Comparison of ENCODE assay signal across 8 cellular contexts in genomic region chr21:34614443-34614692, GRCh38. TPM values are rescaled to one million over a fixed set of nuclear protein-coding genes. Genes with fewer than 3 reads are reported as not detected.
A peak's percentile ranks its signal among the peaks of the same experiment; 100 is the strongest.
DNase-seq lines count a peak whose midpoint lies in the region; ATAC-seq and TF ChIP-seq lines count a peak whose summit lies in the region.

No MANE protein-coding gene starts in this region.

- ATAC-seq in T-helper 17 cell: no peak

- peak overlapping the region; percentile 93 for H3K4me2 ChIP-seq in GM23248 (ENCODE audit: unreplicated experiment)

- peak overlapping the region; percentile 98 for H2AFZ ChIP-seq in GM23248

- TF ChIP-seq CTCF in right atrium auricular region (IDR thresholded peaks at IDR 0.05) (no peak), spleen (IDR thresholded peaks at IDR 0.05 in 8 of 11, conservative IDR thresholded peaks at IDR 0.05 in 3 of 11) (no peak)

- H3K27ac ChIP-seq in GM23248 (no peak overlapping the region), right atrium auricular region (peak overlapping the region; percentile 64 to 95), spleen (peak overlapping the region in 6 of 8 donors; percentile 83 to 95 (median 88))

- H3K4me3 Mint-ChIP-seq in T-helper 17 cell: peak overlapping the region; percentile 90

- H3K4me1 ChIP-seq in GM23248 (ENCODE audit: insufficient read depth) (peaks cover 3% of the 10 kb centered on the region; the same call in 1 of the 2 replicates), right atrium auricular region (peaks cover 0 to 35% of the 10 kb centered on the region in 2 donors), spleen (peaks cover 0 to 38% (median 22%) of the 10 kb centered on the region in 6 donors)

- TF ChIP-seq POLR2A in spleen (IDR thresholded peaks at IDR 0.05): no peak

- H3K36me3 ChIP-seq in GM23248 (ENCODE audit: low read depth) (no peaks in the 10 kb centered on the region), right atrium auricular region (no peaks in the 10 kb centered on the region), spleen (no peaks in the 10 kb centered on the region)

- H3K79me2 ChIP-seq in GM23248 (ENCODE audit: insufficient read depth): peaks cover 8% of the 10 kb centered on the region; the same call in 1 of the 2 replicates

- no peaks in the 10 kb centered on the region for H4K20me1 ChIP-seq in GM23248 (ENCODE audit: insufficient read depth)

- H3K27ac Mint-ChIP-seq in T-helper 17 cell: no peak overlapping the region

- H3K4me3 ChIP-seq in GM23248: peak overlapping the region; percentile 90
- peak overlapping the region; percentile 74 to 79 for H3K4me3 ChIP-seq in right atrium auricular region
- peak overlapping the region; percentile 69 to 97 (median 78) for H3K4me3 ChIP-seq in spleen

- no peaks in the 10 kb centered on the region for H3K27me3 ChIP-seq in GM23248 (replicated peaks; ENCODE audit: insufficient read depth)
- no peaks in the 10 kb centered on the region for H3K27me3 ChIP-seq in right atrium auricular region
- no peaks in the 10 kb centered on the region for H3K27me3 ChIP-seq in spleen (replicated peaks in 1 of 7)

- H3F3A ChIP-seq in GM23248 (ENCODE audit: insufficient read depth): no peaks in the 10 kb centered on the region

- intact Hi-C loops in spleen (cut with DNase I; ENCODE audit: low total_unique reads): no loop called here

- no peaks in the 10 kb centered on the region for H3K36me3 Mint-ChIP-seq in T-helper 17 cell (ENCODE audit: low read depth)

- H3K9me2 ChIP-seq in GM23248 (ENCODE audit: insufficient read depth): no peaks in the 10 kb centered on the region

- in situ Hi-C loops in GM23248 (cut with MboI): no loop called here

- H3K27me3 Mint-ChIP-seq in T-helper 17 cell: peaks cover 14% of the 10 kb centered on the region

- 0 to 7% methylated on average over 6 of the region's 33 CpGs for WGBS in GM23248 (ENCODE audit: low coverage in 1 of 2, low lambda C conversion rate in 2 of 2, missing lambda C conversion rate in 2 of 2), 2 experiments
- 0 to 3% (median 1%) methylated on average over 11 to 33 of the region's 33 CpGs; no CpG with 5 or more reads in 1 of the 5 donors for WGBS in spleen, 5 donors

- no peaks in the 10 kb centered on the region for H3K9me3 ChIP-seq in GM23248 (ENCODE audit: low read depth)
- H3K9me3 ChIP-seq in T-helper 17 cell (ENCODE audit: control insufficient read depth, low read length, poor library complexity, severe bottlenecking): no peaks in the 10 kb centered on the region
- H3K9me3 ChIP-seq in right atrium auricular region: no peaks in the 10 kb centered on the region
- H3K9me3 ChIP-seq in spleen: no peaks in the 10 kb centered on the region

- no peak for DNase-seq in GM23248
- no peak for DNase-seq in T-helper 17 cell
- no peak for DNase-seq in right atrium auricular region (ENCODE audit: low spot score)
- no peak for DNase-seq in spleen
- DNase-seq in AG08396 (ENCODE audit: low spot score): no peak
- no peak for DNase-seq in DMS79 treated with DMSO at 0.1 percent for 48 hours (lab: John Stamatoyannopoulos, UW)
- no peak for DNase-seq in NCI-H82 (lab: John Stamatoyannopoulos, UW)
- no peak for DNase-seq in kidney glomerular epithelial cell (lab: John Stamatoyannopoulos, UW)

- H3K4me1 Mint-ChIP-seq in T-helper 17 cell: peaks cover 22% of the 10 kb centered on the region

- H3K9ac ChIP-seq in GM23248: peak overlapping the region; percentile 61

RNA-seq across cellular contexts. Expression of gene RCAN1, which starts 0.5 kb away (rescaled TPM):
- total RNA-seq in GM23248 (2014; rRNA removed; shearing (Covaris generic)): 65.9 and 74.1 TPM in 2 replicates
- polyA plus RNA-seq in GM23248 (2016; fragmentation: Nextera tagmentation; extraction: Ambion mirVana): 76.3 and 77.3 TPM in 2 replicates
- total RNA-seq in T-helper 17 cell: 1 to 10 TPM; 3.0 to 3.2 TPM
- total RNA-seq in right atrium auricular region: 10 to 100 TPM; 26.1 to 38.0 TPM
- 10 to 100 TPM; 14.0 to 28.6 (median 14.8) TPM for total RNA-seq in spleen
- polyA plus RNA-seq in spleen: 10 to 100 TPM in 1 of 3 donors, 1 to 10 TPM in 2; 5.3 to 15.9 (median 8.1) TPM

RNA-seq across cellular contexts. Expression of gene CLIC6, which starts 54.4 kb away (rescaled TPM):
- total RNA-seq in GM23248 (2014; rRNA removed; shearing (Covaris generic)): not detected in 2 replicates
- polyA plus RNA-seq in GM23248 (2016; fragmentation: Nextera tagmentation; extraction: Ambion mirVana): 0.08 TPM in 1 of 2 replicates, not detected in the other
- total RNA-seq in T-helper 17 cell: under 1 TPM; 0.10 to 0.25 TPM
- 1 to 10 TPM; 5.1 to 7.0 TPM for total RNA-seq in right atrium auricular region
- 1 to 10 TPM in 5 of 7 donors, under 1 TPM in 2; 0.93 to 1.9 (median 1.3) TPM for total RNA-seq in spleen
- 1 to 10 TPM; 1.1 to 1.8 (median 1.1) TPM for polyA plus RNA-seq in spleen
